Comparison of ENCODE assay signal across 8 cellular contexts in the genomic region with DNA sequence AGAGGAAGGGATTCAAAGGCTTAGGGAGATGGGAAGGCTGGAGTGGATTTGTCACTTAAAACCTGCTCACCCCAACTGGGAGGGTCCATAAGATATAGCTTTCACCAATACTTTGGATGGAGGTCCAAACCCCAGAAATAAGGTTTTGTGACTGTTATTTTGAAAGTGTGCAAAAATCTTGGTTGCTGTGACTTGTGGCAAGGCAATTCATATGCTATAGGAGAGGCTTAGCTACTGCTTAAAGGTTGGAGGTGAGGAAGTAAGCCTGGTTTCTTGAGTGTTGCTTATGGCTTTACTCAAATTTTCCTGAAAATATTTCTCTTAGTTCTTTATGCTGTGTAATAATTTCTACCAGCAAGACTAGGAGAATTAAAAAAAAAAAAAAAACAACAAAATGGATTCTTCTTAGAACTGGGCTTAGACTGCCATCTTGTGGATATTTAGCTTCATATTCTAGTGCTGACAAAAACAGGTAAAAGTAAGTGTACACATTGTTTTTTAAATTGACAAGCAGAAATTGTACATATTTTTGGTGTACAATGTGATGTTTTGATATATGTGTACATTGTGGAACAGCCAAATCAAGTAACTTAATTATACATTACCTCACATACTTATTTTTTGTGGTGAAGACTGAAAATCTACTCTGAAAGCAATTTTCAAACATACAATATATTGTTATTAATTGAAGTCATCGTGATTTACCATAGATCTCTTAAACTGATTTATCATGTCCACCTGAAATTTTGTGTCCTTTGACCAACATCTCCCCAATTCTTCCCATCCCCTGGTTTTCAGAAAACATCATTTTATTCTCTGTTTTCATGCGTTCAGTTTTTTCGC. TPM values are rescaled to one million over a fixed set of nuclear protein-coding genes. Genes with fewer than 3 reads are reported as not detected.
DNase-seq lines count a peak whose midpoint lies in the region; ATAC-seq and TF ChIP-seq lines count a peak whose summit lies in the region.

No MANE protein-coding gene starts in this region.

- no peaks in the 10 kb centered on the region for H3K27me3 ChIP-seq in DND-41 (ENCODE audit: insufficient read depth, low read length, poor library complexity)
- H3K27me3 ChIP-seq in OCI-LY3 (ENCODE audit: low read depth, low read length), result peaks cover 21% of the 10 kb centered on the region

- ATAC-seq in DND-41 (ENCODE audit: insufficient read depth, low read depth) (peak; percentile 63; the same call in 2 of the 3 replicates), mucosa of descending colon (peak; percentile 68), GM18520 (IDR thresholded peaks at IDR 0.05; ENCODE audit: unreplicated experiment) (no peak)

- H3K4me3 ChIP-seq in DND-41 (ENCODE audit: low read depth in 1 of 2, low read length in 2 of 2) (no peak overlapping the region), OCI-LY3 (ENCODE audit: low read length) (no peak overlapping the region), mucosa of descending colon (no peak overlapping the region)
- no peak overlapping the region for H3K4me3 ChIP-seq in Jurkat, Clone E6-1 (ENCODE audit: low read length)

- H4K20me1 ChIP-seq in DND-41 (ENCODE audit: insufficient read depth, low read length) (no peaks in the 10 kb centered on the region), OCI-LY3 (ENCODE audit: insufficient read depth, low read length) (no peaks in the 10 kb centered on the region)

- H3K9ac ChIP-seq in DND-41 (ENCODE audit: low read depth, low read length) (no peak overlapping the region), OCI-LY3 (ENCODE audit: low read length) (no peak overlapping the region)

- H3K9me3 ChIP-seq in DND-41 (ENCODE audit: insufficient read depth, low read length, severe bottlenecking) (no peaks in the 10 kb centered on the region), OCI-LY3 (ENCODE audit: insufficient read depth, low read length) (no peaks in the 10 kb centered on the region), mucosa of descending colon (no peaks in the 10 kb centered on the region)

- TF ChIP-seq CTCF in DND-41 (IDR thresholded peaks at IDR 0.05; ENCODE audit: borderline replicate concordance, extremely low read depth, low read length, poor library complexity, severe bottlenecking) (peak; percentile 80), OCI-LY3 (IDR thresholded peaks at IDR 0.05; ENCODE audit: low read depth, low read length) (peak; percentile 70), mucosa of descending colon (IDR thresholded peaks at IDR 0.05) (peak; percentile 30)

- peaks cover 20% of the 10 kb centered on the region for H3K4me1 ChIP-seq in DND-41 (ENCODE audit: insufficient read depth, low read length)
- H3K4me1 ChIP-seq in OCI-LY3 (ENCODE audit: low read length), result peaks cover 7% of the 10 kb centered on the region
- H3K4me1 ChIP-seq in mucosa of descending colon (ENCODE audit: low read depth), result no peaks in the 10 kb centered on the region

- peak overlapping the region; percentile 61 for H2AFZ ChIP-seq in DND-41 (ENCODE audit: low read depth, low read length)
- H2AFZ ChIP-seq in OCI-LY3 (ENCODE audit: low read depth, low read length), result no peak overlapping the region

- DNase-seq in DND-41 (no peak), dedifferentiated amniotic fluid mesenchymal stem cell (ENCODE audit: extremely low spot score) (peak; percentile 64), mucosa of descending colon (no peak), COLO668 (lab: John Stamatoyannopoulos, UW; ENCODE audit: unreplicated experiment) (no peak)
- peak; percentile 74 for DNase-seq in Jurkat, Clone E6-1 (ENCODE audit: low read depth, low spot score)
- no peak for DNase-seq in stimulated activated CD4-positive, alpha-beta T cell treated with anti-CD3 and anti-CD28 coated beads, Interleukin-4, amount 100 ng/mL, for 4 hours

- H3K4me2 ChIP-seq in DND-41 (ENCODE audit: insufficient read depth, low read length) (no peak overlapping the region), OCI-LY3 (ENCODE audit: low read length) (no peak overlapping the region)

- H3K36me3 ChIP-seq in DND-41 (ENCODE audit: insufficient read depth, low read length), result no peaks in the 10 kb centered on the region
- H3K36me3 ChIP-seq in OCI-LY3 (replicated peaks; ENCODE audit: low read depth, low read length), result no peaks in the 10 kb centered on the region
- H3K36me3 ChIP-seq in mucosa of descending colon (ENCODE audit: low read depth), result no peaks in the 10 kb centered on the region

- H3K79me2 ChIP-seq in DND-41 (ENCODE audit: insufficient read depth, low read length) (no peaks in the 10 kb centered on the region), OCI-LY3 (ENCODE audit: low read length) (no peaks in the 10 kb centered on the region)

- peak overlapping the region; percentile 60 for H3K27ac ChIP-seq in DND-41 (ENCODE audit: low read length)
- no peak overlapping the region for H3K27ac ChIP-seq in OCI-LY3 (ENCODE audit: low read length)

- intact Hi-C loops in mucosa of descending colon (cut with DNase I, micrococcal nuclease), result loop anchor here (1.0 to 10.0 kb wide), 2 partner anchors 151 to 361 kb away; no protein-coding TSS in a partner anchor

RNA-seq across cellular contexts. Expression of a gene that starts 23.0 kb away (rescaled TPM):
- polyA plus RNA-seq in Jurkat, Clone E6-1 (2012; ENCODE audit: insufficient read depth, insufficient read length), result not detected
- under 1 TPM in 1 of 3 donors, not detected in 2; 0.55 TPM for total RNA-seq in mucosa of descending colon

RNA-seq across cellular contexts. Expression of a gene that starts 34.4 kb away (rescaled TPM):
- polyA plus RNA-seq in Jurkat, Clone E6-1 (2012; ENCODE audit: insufficient read depth, insufficient read length), result 2,420 TPM
- total RNA-seq in mucosa of descending colon, result 10 to 100 TPM; 26.2 to 78.2 (median 37.8) TPM

RNA-seq across cellular contexts. Expression of a gene that starts 57.5 kb away (rescaled TPM):
- 7.9 TPM for polyA plus RNA-seq in Jurkat, Clone E6-1 (2012; ENCODE audit: insufficient read depth, insufficient read length)
- total RNA-seq in mucosa of descending colon, result 1 to 10 TPM; 1.4 to 5.6 (median 4.1) TPM

Comparison
In these comparisons a context has a peak if more than half of its experiments do, and no peak if none do; other contexts are left out.
1. DNase-seq: peak in Jurkat, Clone E6-1 (single experiment) and dedifferentiated amniotic fluid mesenchymal stem cell (single experiment); none in DND-41 (single experiment), mucosa of descending colon (0 of 3), stimulated activated CD4-positive, alpha-beta T cell treated with anti-CD3 and anti-CD28 coated beads, Interleukin-4, amount 100 ng/mL, for 4 hours (0 of 2) and COLO668 (single experiment).
2. CTCF ChIP-seq: peak in every context shown above with its lines; median percentile 80 in DND-41; 70 in OCI-LY3; 30 in mucosa of descending colon.